22 cellular contexts compared by ENCODE assay signal in genomic region chr5:179228341-179229121, GRCh38.
A peak's percentile ranks its signal among the peaks of the same experiment; 100 is the strongest.
DNase-seq lines count a peak whose midpoint lies in the region; ATAC-seq, FAIRE-seq and TF ChIP-seq lines count a peak whose summit lies in the region.
"Had no signal": no experiment of that assay in that cellular context is flagged by ENCODE, and none has a peak within 500 bp of the region (broad histone marks: within the 10 kb centered on the region; RNA-seq: fewer than 3 reads in every experiment).

No MANE protein-coding gene starts in this region.

- intact Hi-C loops in HepG2 (cut with micrococcal nuclease; ENCODE audit: unreplicated experiment) (no loop called here), transverse colon (cut with DNase I; ENCODE audit: low total_unique reads) (no loop called here)
- intact Hi-C loops in naive thymus-derived CD4-positive, alpha-beta T cell (cut with micrococcal nuclease), result no loop called here

- H3K36me3 Mint-ChIP-seq in naive thymus-derived CD4-positive, alpha-beta T cell, result peaks cover 0 to 11% (median 0%) of the 10 kb centered on the region in 5 donors
- H3K36me3 Mint-ChIP-seq: immature natural killer cell; stimulated activated effector memory CD8-positive, alpha-beta T cell treated with anti-CD3 and anti-CD28 coated beads, Interleukin-12 subunit alpha, Interleukin-12 subunit beta, amount 100 ng/mL, for 72 hours; T-cell had no signal

- no peak for FAIRE-seq in HepG2 (lab: Jason Lieb, UNC)
- FAIRE-seq: urothelium cell line had no signal

- no peaks in the 10 kb centered on the region; a peak in 1 of 5 replicates for H3K36me3 ChIP-seq in HepG2 (replicated peaks in 1 of 2; ENCODE audit: control insufficient read depth in 1 of 2, insufficient read depth in 2 of 2, low read length in 2 of 2)
- H3K36me3 ChIP-seq in transverse colon, result no peaks in the 10 kb centered on the region
- no peaks in the 10 kb centered on the region for H3K36me3 ChIP-seq in naive thymus-derived CD4-positive, alpha-beta T cell (ENCODE audit: control insufficient read depth in 2 of 3, insufficient read depth in 3 of 3, low read length in 3 of 3)
- H3K36me3 ChIP-seq: neutrophil had no signal

- H3K4me1 ChIP-seq in HepG2 (ENCODE audit: insufficient read depth, low read length) (no peaks in the 10 kb centered on the region), transverse colon (no peaks in the 10 kb centered on the region)
- H3K4me1 ChIP-seq in naive thymus-derived CD4-positive, alpha-beta T cell (ENCODE audit: control insufficient read depth in 2 of 2, insufficient read depth in 2 of 2, low read length in 2 of 2), result no peaks in the 10 kb centered on the region

- H3K4me2 ChIP-seq in HepG2 (ENCODE audit: low read depth, low read length), result no peak overlapping the region
- H3K4me2 ChIP-seq: smooth muscle cell had no signal

- no peak for TF ChIP-seq RAD21 in HepG2 (CRISPR knock-in tag; IDR thresholded peaks at IDR 0.05)

- in situ Hi-C loops in HepG2 (cut with HindIII; ENCODE audit: extremely low pct_ligation_motif_present, low pct_unique_long_range_greater_than_20kb) (no loop called here), transverse colon (cut with MboI; ENCODE audit: low pct_ligation_motif_present in 1 of 4, low pct_unique_long_range_greater_than_20kb in 1 of 4, low sequenced_read_pairs in 3 of 4) (no loop called here)

- H3K27me3 ChIP-seq in HepG2 (ENCODE audit: control insufficient read depth in 1 of 2, insufficient read depth in 2 of 2, low read length in 2 of 2) (peaks cover 0 to 26% of the 10 kb centered on the region in 2 experiments; a peak in 4 of 5 replicates), transverse colon (no peaks in the 10 kb centered on the region)
- H3K27me3 ChIP-seq in naive thymus-derived CD4-positive, alpha-beta T cell (ENCODE audit: control insufficient read depth in 2 of 2, insufficient read depth in 2 of 2, low read length in 2 of 2), result no peaks in the 10 kb centered on the region
- H3K27me3 ChIP-seq: neutrophil had no signal

- peak; percentile 45 for DNase-seq in activated effector memory CD4-positive, alpha-beta T cell treated with anti-CD3 and anti-CD28 coated beads, Interleukin-2, amount 50 U/mL, for 16 hours
- no peak for DNase-seq in activated effector memory CD4-positive, alpha-beta T cell treated with Interleukin-2 at 50 U/mL for 16 hours
- peak; percentile 38 for DNase-seq in activated CD8-positive, alpha-beta memory T cell treated with anti-CD3 and anti-CD28 coated beads, Interleukin-2, amount 50 U/mL, for 48 hours
- DNase-seq in HepG2 (ENCODE audit: low spot score), result no peak
- peak; percentile 4 for DNase-seq in transverse colon
- DNase-seq in glomerular visceral epithelial cell (ENCODE audit: extremely low spot score), result no peak
- no peak for DNase-seq in naive thymus-derived CD4-positive, alpha-beta T cell
- DNase-seq in amniotic stem cell (lab: John Stamatoyannopoulos, UW), result no peak
- DNase-seq: activated B cell treated with CpG ODN at 0.5 μM for 24 hours; activated naive CD4-positive, alpha-beta T cell treated with Interleukin-2 at 50 U/mL for 16 hours; immature natural killer cell; NCI-H1048; NCI-H2107; NCI-H69 had no signal

- H3K9ac ChIP-seq in HepG2 (ENCODE audit: insufficient read depth, low read depth, low read length), result no peak overlapping the region

- H3K4me3 ChIP-seq in HepG2 (replicated peaks in 1 of 3; ENCODE audit: insufficient read depth in 1 of 3, low read depth in 2 of 3, low read length in 3 of 3), result no peak overlapping the region
- H3K4me3 ChIP-seq in transverse colon, result no peak overlapping the region
- H3K4me3 ChIP-seq in naive thymus-derived CD4-positive, alpha-beta T cell (ENCODE audit: low read length), result no peak overlapping the region
- H3K4me3 ChIP-seq: smooth muscle cell had no signal

- H3K4me1 Mint-ChIP-seq in naive thymus-derived CD4-positive, alpha-beta T cell, result no peaks in the 10 kb centered on the region
- H3K4me1 Mint-ChIP-seq: activated B cell treated with CpG ODN at 0.5 μM for 24 hours; immature natural killer cell; stimulated activated effector memory CD8-positive, alpha-beta T cell treated with anti-CD3 and anti-CD28 coated beads, Interleukin-12 subunit alpha, Interleukin-12 subunit beta, amount 100 ng/mL, for 72 hours; T-cell had no signal

- no peaks in the 10 kb centered on the region for H3K79me2 ChIP-seq in HepG2 (ENCODE audit: insufficient read depth, low read length)

- no peak for TF ChIP-seq EP300 in HepG2 (IDR thresholded peaks at IDR 0.05; ENCODE audit: low read depth in 2 of 2, low read length in 2 of 2)
- no peak for TF ChIP-seq EP300 in HepG2 (CRISPR knock-in tag; IDR thresholded peaks at IDR 0.05; ENCODE audit: borderline replicate concordance)
- no peak for TF ChIP-seq EP300 in transverse colon (IDR thresholded peaks at IDR 0.05; ENCODE audit: low read depth)

- peaks cover 0 to 13% (median 0%) of the 10 kb centered on the region in 5 donors for H3K27me3 Mint-ChIP-seq in naive thymus-derived CD4-positive, alpha-beta T cell
- H3K27me3 Mint-ChIP-seq: CD4-positive, alpha-beta T cell; dendritic cell treated with granulocyte-macrophage colony-stimulating factor and Interleukin-4, amounts not matched to agents 40 ng/mL and 50 ng/mL, for 4 days had no signal

- H3K27ac Mint-ChIP-seq in naive thymus-derived CD4-positive, alpha-beta T cell, result no peak overlapping the region
- H3K27ac Mint-ChIP-seq: activated B cell treated with CpG ODN at 0.5 μM for 24 hours; CD4-positive, alpha-beta T cell; dendritic cell treated with granulocyte-macrophage colony-stimulating factor and Interleukin-4, amounts not matched to agents 40 ng/mL and 50 ng/mL, for 4 days; immature natural killer cell; mesothelial cell of epicardium; stimulated activated effector memory CD8-positive, alpha-beta T cell treated with anti-CD3 and anti-CD28 coated beads, Interleukin-12 subunit alpha, Interleukin-12 subunit beta, amount 100 ng/mL, for 72 hours; T-cell had no signal

- peaks cover 0 to 17% (median 9%) of the 10 kb centered on the region in 11 donors for H3K9me3 Mint-ChIP-seq in naive thymus-derived CD4-positive, alpha-beta T cell
- H3K9me3 Mint-ChIP-seq: stimulated activated effector memory CD8-positive, alpha-beta T cell treated with anti-CD3 and anti-CD28 coated beads, Interleukin-12 subunit alpha, Interleukin-12 subunit beta, amount 100 ng/mL, for 72 hours had no signal

- no peak overlapping the region for H3K27ac ChIP-seq in HepG2 (ENCODE audit: extremely low read length, insufficient read depth, low read length)
- no peak overlapping the region for H3K27ac ChIP-seq in transverse colon
- H3K27ac ChIP-seq in naive thymus-derived CD4-positive, alpha-beta T cell (ENCODE audit: low read depth, low read length), result no peak overlapping the region
- H3K27ac ChIP-seq: neutrophil had no signal

- CTCF ChIA-PET in HepG2 (lab: Yijun Ruan, JAX; ENCODE audit: low intra/inter-chr PET ratio, low total read pairs), result no interaction called here
- CTCF ChIA-PET in naive thymus-derived CD4-positive, alpha-beta T cell (lab: Charles Lee), result no interaction called here

- H2AFZ ChIP-seq in HepG2 (ENCODE audit: low read length), result no peak overlapping the region

- 42% methylated on average over 5 of the region's 20 CpGs for WGBS in HepG2 (ENCODE audit: low lambda C conversion rate)
- 88 to 100% methylated on average over 1 to 15 of the region's 20 CpGs for WGBS in transverse colon (ENCODE audit: low coverage in 1 of 2), 2 donors

- no peak for TF ChIP-seq POLR2A in HepG2 (IDR thresholded peaks at IDR 0.05; ENCODE audit: insufficient read depth in 1 of 2, low read depth in 2 of 2, low read length in 2 of 2)
- TF ChIP-seq POLR2A in transverse colon (IDR thresholded peaks at IDR 0.05), result no peak

- H3K9me3 ChIP-seq in HepG2 (ENCODE audit: low read length) (no peaks in the 10 kb centered on the region), transverse colon (no peaks in the 10 kb centered on the region)
- peaks cover 0 to 8% (median 0%) of the 10 kb centered on the region in 3 experiments for H3K9me3 ChIP-seq in naive thymus-derived CD4-positive, alpha-beta T cell (ENCODE audit: control insufficient read depth in 2 of 3, low read length in 3 of 3)
- H3K9me3 ChIP-seq: neutrophil had no signal

- H3K4me3 Mint-ChIP-seq in naive thymus-derived CD4-positive, alpha-beta T cell, result no peak overlapping the region
- H3K4me3 Mint-ChIP-seq: activated B cell treated with CpG ODN at 0.5 μM for 24 hours; CD4-positive, alpha-beta T cell; dendritic cell treated with granulocyte-macrophage colony-stimulating factor and Interleukin-4, amounts not matched to agents 40 ng/mL and 50 ng/mL, for 4 days; immature natural killer cell; mesothelial cell of epicardium; stimulated activated effector memory CD8-positive, alpha-beta T cell treated with anti-CD3 and anti-CD28 coated beads, Interleukin-12 subunit alpha, Interleukin-12 subunit beta, amount 100 ng/mL, for 72 hours; T-cell had no signal

- H4K20me1 ChIP-seq in HepG2 (ENCODE audit: insufficient read depth, low read length), result no peaks in the 10 kb centered on the region

- POLR2A ChIA-PET in HepG2 (lab: Yijun Ruan, JAX), result no interaction called here
- POLR2A ChIA-PET in naive thymus-derived CD4-positive, alpha-beta T cell (lab: Charles Lee), result no interaction called here

- no TSS peak for BruUV-seq in HepG2 (replicated peaks; lab: Mats Ljungman, UMichigan)

- peak; percentile 54 for ATAC-seq in HepG2
- no peak for ATAC-seq in naive thymus-derived CD4-positive, alpha-beta T cell
- ATAC-seq: T-cell had no signal

- TF ChIP-seq CTCF in HepG2 (CRISPR knock-in tag; IDR thresholded peaks at IDR 0.05), result no peak
- TF ChIP-seq CTCF in transverse colon (IDR thresholded peaks at IDR 0.05), result no peak

TF ChIP-seq in HepG2, 621 proteins besides CTCF, POLR2A, EP300 and RAD21 (continues in another document):
- TF ChIP-seq PATZ1 (CRISPR knock-in tag; IDR thresholded peaks at IDR 0.05), result no peak

Comparison
In these comparisons a context has a peak if more than half of its experiments do, and no peak if none do; other contexts are left out.
1. DNase-seq: peak in activated effector memory CD4-positive, alpha-beta T cell treated with anti-CD3 and anti-CD28 coated beads, Interleukin-2, amount 50 U/mL, for 16 hours (single experiment), activated CD8-positive, alpha-beta memory T cell treated with anti-CD3 and anti-CD28 coated beads, Interleukin-2, amount 50 U/mL, for 48 hours (single experiment) and transverse colon (single experiment); none in activated effector memory CD4-positive, alpha-beta T cell treated with Interleukin-2 at 50 U/mL for 16 hours (single experiment), HepG2 (single experiment), glomerular visceral epithelial cell (single experiment), naive thymus-derived CD4-positive, alpha-beta T cell (0 of 9) and amniotic stem cell (single experiment).